In the genomic region with DNA sequence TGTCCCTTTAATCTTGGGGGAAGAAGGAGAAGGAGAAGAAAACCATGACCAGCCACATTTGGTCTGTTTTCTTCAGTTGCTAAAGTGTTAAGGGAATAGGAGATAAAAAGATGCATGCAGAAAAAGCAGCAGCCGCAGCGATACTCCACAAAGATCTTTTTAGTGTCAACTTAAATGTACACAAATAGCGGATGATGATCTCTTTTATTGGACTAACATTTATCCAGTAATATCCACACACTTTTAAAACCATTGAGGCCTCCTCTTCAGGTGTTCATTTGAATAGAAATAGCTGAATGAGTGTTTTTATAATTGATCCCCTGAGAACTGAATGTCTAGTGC, we compare ENCODE assay signal across 26 cellular contexts.
"Had no signal": no experiment of that assay in that cellular context is flagged by ENCODE, and none has a peak within 500 bp of the region (broad histone marks: within the 10 kb centered on the region; RNA-seq: fewer than 3 reads in every experiment).

No MANE protein-coding gene starts in this region.

- H3K4me3 Mint-ChIP-seq: activated B cell treated with CpG ODN at 0.5 μM for 24 hours; activated CD4-positive, alpha-beta memory T cell treated with anti-CD3 and anti-CD28 coated beads for 36 hours; activated CD4-positive, alpha-beta T cell treated with anti-CD3 and anti-CD28 coated beads, Interleukin-2, amount 10 ng/mL, durations not matched to agents 7 days and 5 days; activated naive CD8-positive, alpha-beta T cell; activated T-cell treated with anti-CD3 and anti-CD28 coated beads, Interleukin-2, amount 50 U/mL, for 4 hours; T-helper 17 cell had no signal

- ATAC-seq: activated T-cell treated with anti-CD3 and anti-CD28 coated beads, Interleukin-2, amount 50 U/mL, for 4 hours; T-helper 17 cell had no signal

- H3K27me3 ChIP-seq: cardiac muscle cell, MG63, Peyer's patch, SJCRH30 had no signal

- H3K27ac Mint-ChIP-seq: activated B cell treated with CpG ODN at 0.5 μM for 24 hours; activated CD4-positive, alpha-beta memory T cell treated with anti-CD3 and anti-CD28 coated beads for 36 hours; activated CD4-positive, alpha-beta T cell treated with anti-CD3 and anti-CD28 coated beads, Interleukin-2, amount 10 ng/mL, durations not matched to agents 7 days and 5 days; activated naive CD8-positive, alpha-beta T cell; IgD-negative memory B cell; T-helper 17 cell had no signal

- H3K9me3 ChIP-seq: MG63, Peyer's patch, SJCRH30 had no signal

- H3K4me1 Mint-ChIP-seq: activated CD4-positive, alpha-beta T cell treated with anti-CD3 and anti-CD28 coated beads, Interleukin-2, amount 10 ng/mL, durations not matched to agents 7 days and 5 days had no signal

- H3K9me3 Mint-ChIP-seq: activated B cell treated with CpG ODN at 0.5 μM for 24 hours; activated CD4-positive, alpha-beta memory T cell treated with anti-CD3 and anti-CD28 coated beads for 36 hours; activated CD4-positive, alpha-beta T cell treated with anti-CD3 and anti-CD28 coated beads, Interleukin-2, amount 10 ng/mL, durations not matched to agents 7 days and 5 days; activated T-cell treated with anti-CD3 and anti-CD28 coated beads, Interleukin-2, amount 50 U/mL, for 4 hours; IgD-negative memory B cell had no signal

- H3K36me3 Mint-ChIP-seq: activated CD4-positive, alpha-beta memory T cell treated with anti-CD3 and anti-CD28 coated beads for 36 hours; activated naive CD8-positive, alpha-beta T cell; IgD-negative memory B cell had no signal

- H3K4me2 ChIP-seq: KMS-11 had no signal

- H3K4me3 ChIP-seq: cardiac muscle cell, MG63, Peyer's patch, SJCRH30 had no signal

- H3K36me3 ChIP-seq: brain microvascular endothelial cell, cardiac muscle cell, MG63, Peyer's patch, SJCRH30 had no signal

- H3K9ac ChIP-seq: KMS-11 had no signal

- DNase-seq: activated B cell treated with CpG ODN at 0.5 μM for 24 hours; activated CD4-positive, alpha-beta memory T cell treated with anti-CD3 and anti-CD28 coated beads for 36 hours; activated CD4-positive, alpha-beta T cell treated with anti-CD3 and anti-CD28 coated beads, Interleukin-2, amount 10 ng/mL, durations not matched to agents 7 days and 5 days; activated CD8-positive, alpha-beta memory T cell treated with anti-CD3 and anti-CD28 coated beads for 24 hours; activated effector memory CD4-positive, alpha-beta T cell treated with anti-CD3 and anti-CD28 coated beads, Interleukin-2, amount 50 U/mL, for 16 hours; activated naive CD4-positive, alpha-beta T cell treated with Interleukin-2 at 50 U/mL for 16 hours; activated T-cell treated with anti-CD3 and anti-CD28 coated beads, Interleukin-2, amount 50 U/mL, for 4 hours; amygdala; brain microvascular endothelial cell; MG63; MV-4-11; NCI-H1105 treated with DMSO at 0.1 percent for 48 hours; NCI-H1436 treated with DMSO at 0.1 percent for 48 hours; NCI-H187; NCI-H510A treated with DMSO at 0.1 percent for 48 hours; NCI-H774; Right ventricle myocardium superior; SJCRH30; T-helper 17 cell; T-helper 9 cell had no signal

- H3K27ac ChIP-seq: brain microvascular endothelial cell, cardiac muscle cell, KMS-11, Peyer's patch, RWPE1, SJCRH30 had no signal

- H3K4me1 ChIP-seq: Peyer's patch, SJCRH30 had no signal
